ENCODE assay signal across 23 cellular contexts in genomic region chr21:26091480-26092018, GRCh38.
DNase-seq lines count a peak whose midpoint lies in the region; ATAC-seq and TF ChIP-seq lines count a peak whose summit lies in the region.
"Had no signal": no experiment of that assay in that cellular context is flagged by ENCODE, and none has a peak within 500 bp of the region (broad histone marks: within the 10 kb centered on the region; RNA-seq: fewer than 3 reads in every experiment).

No MANE protein-coding gene starts in this region.

- H3K27ac ChIP-seq in WERI-Rb-1 = no peak overlapping the region
- H3K27ac ChIP-seq: heart left ventricle, SJSA1, suprapubic skin, uterus had no signal

- no peak overlapping the region for H3K4me3 ChIP-seq in H7 (ENCODE audit: insufficient read depth, low read depth, low read length)
- H3K4me3 ChIP-seq in WERI-Rb-1 (ENCODE audit: low read depth, low read length) = no peak overlapping the region
- H3K4me3 ChIP-seq in fibroblast of mammary gland (ENCODE audit: control insufficient read depth, low read depth, low read length) = no peak overlapping the region
- no peak overlapping the region for H3K4me3 ChIP-seq in retinal pigment epithelial cell (ENCODE audit: low read length)
- H3K4me3 ChIP-seq: heart left ventricle, SJSA1, suprapubic skin, uterus had no signal

- DNase-seq in H7 = peak; percentile 34
- DNase-seq in WERI-Rb-1 = no peak
- DNase-seq in fibroblast of mammary gland (ENCODE audit: low read depth) = no peak
- DNase-seq in retinal pigment epithelial cell (ENCODE audit: low read depth) = no peak
- no peak for DNase-seq in HuH-7 (ENCODE audit: low spot score)
- DNase-seq in epidermal melanocyte (ENCODE audit: insufficient read length, low spot score) = no peak
- DNase-seq: activated CD4-positive, alpha-beta T cell treated with anti-CD3 and anti-CD28 coated beads, Interleukin-2, amount 10 ng/mL, durations not matched to agents 24 days and 14 days; activated naive CD4-positive, alpha-beta T cell treated with Interleukin-2 at 50 U/mL for 16 hours; activated T-cell treated with anti-CD3 and anti-CD28 coated beads, Interleukin-2, amount 50 U/mL, for 72 hours; C1 segment of cervical spinal cord; Calu3; heart left ventricle; mammary epithelial cell; NCI-H187 treated with DMSO at 0.1 percent for 48 hours; NCI-H69; small intestine; stimulated activated CD4-positive, alpha-beta T cell treated with anti-CD3 and anti-CD28 coated beads, Interleukin-2, amount 100 ng/mL, for 48 hours; uterus had no signal

- TF ChIP-seq CTCF in WERI-Rb-1 (IDR thresholded peaks at IDR 0.05; ENCODE audit: low read depth, low read length) (0 out of 2 replicates have a peak, but pooled peaks have one; percentile 21), fibroblast of mammary gland (conservative IDR thresholded peaks at IDR 0.05; ENCODE audit: control insufficient read depth, insufficient read depth, low read depth, low read length) (peak; percentile 14), retinal pigment epithelial cell (conservative IDR thresholded peaks at IDR 0.05; ENCODE audit: low read depth, low read length) (peak; percentile 23)

- ATAC-seq in HG03280 (IDR thresholded peaks at IDR 0.05; ENCODE audit: unreplicated experiment) (no peak), GM21528 (IDR thresholded peaks at IDR 0.05; ENCODE audit: low FRiP score, unreplicated experiment) (no peak)
- ATAC-seq: activated T-cell treated with anti-CD3 and anti-CD28 coated beads, Interleukin-2, amount 50 U/mL, for 72 hours; heart left ventricle; stimulated activated memory B cell treated with anti-CD40 and anti-IgM and Interleukin-4, amounts not matched to agents 10 μg/mL and 1 μg/mL and 100 μg/mL, for 72 hours had no signal

- peaks cover 4% of the 10 kb centered on the region; the same call in 1 of the 2 replicates for H3K36me3 ChIP-seq in H7 (replicated peaks; ENCODE audit: control insufficient read depth, insufficient read depth, low read length)
- H3K36me3 ChIP-seq in WERI-Rb-1 = peaks cover 19% of the 10 kb centered on the region
- H3K36me3 ChIP-seq: suprapubic skin, uterus had no signal

- H3K27me3 ChIP-seq in H7 (ENCODE audit: control insufficient read depth, insufficient read depth, low read length) = no peaks in the 10 kb centered on the region
- no peaks in the 10 kb centered on the region for H3K27me3 ChIP-seq in WERI-Rb-1 (ENCODE audit: insufficient read depth, low read depth, severe bottlenecking)
- H3K27me3 ChIP-seq: heart left ventricle, SJSA1, suprapubic skin, uterus had no signal

- H3K9me3 ChIP-seq in WERI-Rb-1 (ENCODE audit: severe bottlenecking) = no peaks in the 10 kb centered on the region
- H3K9me3 ChIP-seq: heart left ventricle, SJSA1, suprapubic skin, uterus had no signal
